9 cellular contexts compared by ENCODE assay signal in the genomic region with DNA sequence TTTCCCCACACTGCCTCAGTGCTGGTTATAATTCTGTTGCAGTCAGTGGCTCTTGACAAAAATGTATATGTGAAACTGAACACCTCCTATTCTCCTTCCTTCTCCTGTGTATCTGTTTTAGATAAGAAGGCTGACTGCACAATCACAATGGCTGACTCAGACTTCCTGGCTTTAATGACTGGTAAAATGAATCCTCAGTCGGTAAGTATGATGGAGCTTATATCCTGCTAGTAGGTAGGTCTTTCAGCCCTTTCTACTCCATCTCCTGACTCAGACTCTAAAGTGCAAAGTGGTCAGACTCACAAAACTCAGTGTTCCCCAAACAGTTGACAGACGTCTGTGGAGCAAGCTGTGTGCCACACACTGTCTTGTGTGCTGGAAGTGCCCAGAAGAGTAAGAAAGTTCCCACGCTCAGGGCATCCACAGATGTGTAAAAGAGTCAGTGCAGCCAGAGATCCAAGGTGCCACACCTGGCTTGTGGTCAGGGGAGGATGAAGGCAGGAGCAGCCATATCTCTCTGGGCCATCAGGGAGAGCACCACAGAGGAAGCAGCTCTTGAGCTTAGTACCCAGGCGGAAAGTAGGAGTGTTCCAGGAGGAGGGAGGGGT. TPM values are rescaled to one million over a fixed set of nuclear protein-coding genes. Genes with fewer than 3 reads are reported as not detected.
DNase-seq lines count a peak whose midpoint lies in the region; ATAC-seq, FAIRE-seq and TF ChIP-seq lines count a peak whose summit lies in the region.
"Had no signal": no experiment of that assay in that cellular context is flagged by ENCODE, and none has a peak within 500 bp of the region (broad histone marks: within the 10 kb centered on the region; RNA-seq: fewer than 3 reads in every experiment).

No MANE protein-coding gene starts in this region.

- H3K27me3 Mint-ChIP-seq in chondrocyte (ENCODE audit: low read depth) = no peaks in the 10 kb centered on the region

- H3K9me3 Mint-ChIP-seq in chondrocyte (ENCODE audit: low read depth) = no peaks in the 10 kb centered on the region

- BruUV-seq in K562 (replicated peaks; lab: Mats Ljungman, UMichigan) = no TSS peak

- H3K4me1 ChIP-seq in K562 (replicated peaks in 1 of 2; ENCODE audit: control insufficient read depth in 2 of 2, insufficient read depth in 2 of 2, low read length in 2 of 2) (peaks cover 10 to 32% of the 10 kb centered on the region in 2 experiments), mucosa of descending colon (ENCODE audit: low read depth) (no peaks in the 10 kb centered on the region), upper lobe of right lung (peaks cover 19% of the 10 kb centered on the region)

- no peaks in the 10 kb centered on the region for H3K9me3 ChIP-seq in K562 (replicated peaks; ENCODE audit: control insufficient read depth, insufficient read depth, low read depth, low read length)
- no peaks in the 10 kb centered on the region for H3K9me3 ChIP-seq in mucosa of descending colon
- no peaks in the 10 kb centered on the region for H3K9me3 ChIP-seq in upper lobe of right lung

- H3K27me3 ChIP-seq in K562 (ENCODE audit: control insufficient read depth in 2 of 2, insufficient read depth in 2 of 2, low read length in 2 of 2) = no peaks in the 10 kb centered on the region
- no peaks in the 10 kb centered on the region for H3K27me3 ChIP-seq in upper lobe of right lung

- peak; percentile 73 for FAIRE-seq in K562 (lab: Jason Lieb, UNC)

- POLR2A ChIA-PET in K562 (lab: Yijun Ruan, JAX) = interaction anchor here (0.6 to 2.2 kb wide), 10 partner anchors 11 to 139 kb away, joined by 3 to 12 read pairs (median 3); no protein-coding TSS in a partner anchor

- TF ChIP-seq RAD21 in K562 (CRISPR knock-in tag; conservative IDR thresholded peaks at IDR 0.05 in 1 of 2, IDR thresholded peaks at IDR 0.05 in 1 of 2) = no peak

- H4K20me1 ChIP-seq in K562 (replicated peaks; ENCODE audit: control insufficient read depth, insufficient read depth, low read length) = no peaks in the 10 kb centered on the region

- H3K36me3 ChIP-seq in K562 (ENCODE audit: control insufficient read depth, insufficient read depth, low read length) = peaks cover 30% of the 10 kb centered on the region; the same call in 2 of the 3 replicates
- no peaks in the 10 kb centered on the region for H3K36me3 ChIP-seq in mucosa of descending colon (ENCODE audit: low read depth)
- peaks cover 39% of the 10 kb centered on the region for H3K36me3 ChIP-seq in upper lobe of right lung

- H3K79me2 ChIP-seq in K562 (ENCODE audit: control insufficient read depth, insufficient read depth, low read length) = no peaks in the 10 kb centered on the region

- H3K4me2 ChIP-seq in K562 (ENCODE audit: insufficient read depth, low read length) = peak overlapping the region; percentile 29

- in situ Hi-C loops in K562 (cut with MboI) = no loop called here

- DNase-seq in ELR (ENCODE audit: low read depth) = peak; percentile 80
- peak; percentile 72 for DNase-seq in NCI-H146 (lab: John Stamatoyannopoulos, UW)
- peak in 2 of 4 experiments; percentile 64 to 74 for DNase-seq in K562 (ENCODE audit: extremely low read depth in 1 of 4, low spot score in 3 of 4)
- no peak for DNase-seq in mucosa of descending colon
- DNase-seq in chondrocyte (ENCODE audit: low spot score) = no peak
- DNase-seq in upper lobe of right lung = no peak
- DNase-seq in SHP77 (lab: John Stamatoyannopoulos, UW) = no peak
- DNase-seq: left cardiac atrium had no signal

- H3K36me3 Mint-ChIP-seq in chondrocyte (ENCODE audit: low read depth) = peaks cover 15% of the 10 kb centered on the region

- ATAC-seq in K562 (peak; percentile 84), mucosa of descending colon (peak; percentile 25), HG03025 (IDR thresholded peaks at IDR 0.05; ENCODE audit: low FRiP score, unreplicated experiment) (no peak), upper lobe of right lung (no peak)

- H3K9ac ChIP-seq in K562 (ENCODE audit: insufficient read depth in 1 of 2, low read depth in 2 of 2, low read length in 2 of 2) = peak overlapping the region in 1 of 2 experiments; percentile 46; a peak in 1 of 4 replicates

- CTCF ChIA-PET in K562 (lab: Yijun Ruan, JAX; ENCODE audit: low intra/inter-chr PET ratio) = no interaction called here

- intact Hi-C loops in K562 (cut with micrococcal nuclease) = no loop called here
- intact Hi-C loops in mucosa of descending colon (cut with DNase I, micrococcal nuclease) = no loop called here
- intact Hi-C loops in upper lobe of right lung (cut with DNase I) = no loop called here

- H3K9me1 ChIP-seq in K562 (ENCODE audit: control insufficient read depth, insufficient read depth, low read length) = peaks cover 3% of the 10 kb centered on the region

- H3K27ac Mint-ChIP-seq in chondrocyte (ENCODE audit: unreplicated experiment) = no peak overlapping the region

- H3K4me3 ChIP-seq in K562 (no peak overlapping the region), mucosa of descending colon (no peak overlapping the region), upper lobe of right lung (no peak overlapping the region)

- peak; percentile 38; the same call in 1 of the 2 replicates for TF ChIP-seq EP300 in K562 (IDR thresholded peaks at IDR 0.05; ENCODE audit: low read length)

- no peak for TF ChIP-seq POLR2A in K562 (conservative IDR thresholded peaks at IDR 0.05)

- peaks cover 41% of the 10 kb centered on the region for H3K4me1 Mint-ChIP-seq in chondrocyte (ENCODE audit: low read depth)

- H3K4me3 Mint-ChIP-seq in chondrocyte (ENCODE audit: unreplicated experiment) = no peak overlapping the region

- WGBS in K562 (ENCODE audit: insufficient coverage, low coverage, missing lambda C conversion rate) = 40% methylated on average over 4 of the region's 4 CpGs

- peak overlapping the region; percentile 11; the same call in 1 of the 2 replicates for H2AFZ ChIP-seq in K562 (ENCODE audit: low read depth, low read length)

- H3K27ac ChIP-seq in K562 (ENCODE audit: extremely low read depth, low read depth, low read length) (peak overlapping the region; percentile 42; the same call in 2 of the 3 replicates), upper lobe of right lung (no peak overlapping the region)

- no peak for TF ChIP-seq CTCF in K562 (IDR thresholded peaks at IDR 0.05 in 2 of 3, conservative IDR thresholded peaks at IDR 0.05 in 1 of 3; ENCODE audit: insufficient read depth in 2 of 3, low read depth in 1 of 3, low read length in 3 of 3)
- TF ChIP-seq CTCF in mucosa of descending colon (IDR thresholded peaks at IDR 0.05) = no peak
- no peak for TF ChIP-seq CTCF in chondrocyte (IDR thresholded peaks at IDR 0.05)
- no peak for TF ChIP-seq CTCF in upper lobe of right lung (IDR thresholded peaks at IDR 0.05)

TF ChIP-seq in K562, 482 proteins besides CTCF, POLR2A, EP300 and RAD21 (continues in another document):
- TF ChIP-seq EGR1 (conservative IDR thresholded peaks at IDR 0.05) (no peak), MAFG (tag; conservative IDR thresholded peaks at IDR 0.05) (peak; percentile 75), GTF2F1 (IDR thresholded peaks at IDR 0.05; ENCODE audit: low read depth, low read length) (no peak), IRF2 (CRISPR knock-in tag; IDR thresholded peaks at IDR 0.05) (no peak), HNRNPH1 (optimal IDR thresholded peaks at IDR 0.05; ENCODE audit: low read depth, low read length) (no peak), CREM (IDR thresholded peaks at IDR 0.05; ENCODE audit: low read depth) (peak; percentile 47; the same call in 1 of the 2 replicates), ZNF24 (IDR thresholded peaks at IDR 0.05) (no peak), ETV1 (tag; conservative IDR thresholded peaks at IDR 0.05; ENCODE audit: low read depth) (peak; percentile 39; the same call in 1 of the 2 replicates), CCNT2 (IDR thresholded peaks at IDR 0.05; ENCODE audit: borderline replicate concordance, extremely low read depth, insufficient read length, low read depth, low read length) (peak; percentile 23), MAZ (CRISPR knock-in tag; conservative IDR thresholded peaks at IDR 0.05 in 1 of 2, IDR thresholded peaks at IDR 0.05 in 1 of 2) (no peak), ZNF707 (CRISPR knock-in tag; conservative IDR thresholded peaks at IDR 0.05) (no peak), LEF1 (IDR thresholded peaks at IDR 0.05) (0 out of 2 replicates have a peak, but pooled peaks have one; percentile 23), KLF16 (IDR thresholded peaks at IDR 0.05) (no peak)
- TF ChIP-seq, protein P1, sequence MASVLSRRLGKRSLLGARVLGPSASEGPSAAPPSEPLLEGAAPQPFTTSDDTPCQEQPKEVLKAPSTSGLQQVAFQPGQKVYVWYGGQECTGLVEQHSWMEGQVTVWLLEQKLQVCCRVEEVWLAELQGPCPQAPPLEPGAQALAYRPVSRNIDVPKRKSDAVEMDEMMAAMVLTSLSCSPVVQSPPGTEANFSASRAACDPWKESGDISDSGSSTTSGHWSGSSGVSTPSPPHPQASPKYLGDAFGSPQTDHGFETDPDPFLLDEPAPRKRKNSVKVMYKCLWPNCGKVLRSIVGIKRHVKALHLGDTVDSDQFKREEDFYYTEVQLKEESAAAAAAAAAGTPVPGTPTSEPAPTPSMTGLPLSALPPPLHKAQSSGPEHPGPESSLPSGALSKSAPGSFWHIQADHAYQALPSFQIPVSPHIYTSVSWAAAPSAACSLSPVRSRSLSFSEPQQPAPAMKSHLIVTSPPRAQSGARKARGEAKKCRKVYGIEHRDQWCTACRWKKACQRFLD (CRISPR knock-in tag; IDR thresholded peaks at IDR 0.05) = no peak

RNA-seq across cellular contexts. Expression of a gene that starts 14.2 kb away (rescaled TPM):
- total RNA-seq in K562 (2011; cell fraction: chromatin; rRNA removed; ENCODE audit: low replicate concordance) = not detected in 2 replicates
- total RNA-seq in K562 (2011; cell fraction: nucleolus; rRNA removed) = not detected in 2 replicates
- total RNA-seq in K562 (2011; cell fraction: nucleoplasm; rRNA removed) = not detected in 2 replicates
- not detected in 2 replicates for total RNA-seq in K562 (2014; rRNA removed)
- total RNA-seq in K562 (2014; rRNA removed; fragmentation: Illumina TruSeq; extraction: Trizol) = not detected in 2 replicates
- total RNA-seq in K562 (2015; rRNA removed; fragmentation: Illumina TruSeq; extraction: Trizol) = not detected in 2 replicates
- 0.09 TPM in 1 of 2 replicates, not detected in the other for total RNA-seq in K562 (2021)
- not detected in 2 replicates for polyA plus RNA-seq in K562 (2011; rRNA removed)
- polyA plus RNA-seq in K562 (2011; cell fraction: cytosol; rRNA removed) = not detected in 2 replicates
- polyA plus RNA-seq in K562 (2011; cell fraction: nucleus; rRNA removed) = not detected in 2 replicates
- polyA plus RNA-seq in K562 (2012) = not detected in 2 replicates
- not detected in 2 replicates for polyA plus RNA-seq in K562 (2014; fragmentation: Illumina TruSeq; extraction: Trizol)
- polyA plus RNA-seq in K562 (2014; fragmentation: Nextera tagmentation; extraction: Ambion mirVana) = not detected
- polyA plus RNA-seq in K562 (2014; rRNA removed) = not detected in 2 replicates
- not detected in 2 replicates for polyA minus RNA-seq in K562 (2011; rRNA and poly(A)+ RNA removed)
- polyA minus RNA-seq in K562 (2011; cell fraction: cytosol; rRNA and poly(A)+ RNA removed) = not detected in 2 replicates
- polyA minus RNA-seq in K562 (2011; cell fraction: nucleus; rRNA and poly(A)+ RNA removed) = not detected in 2 replicates
- total RNA-seq in mucosa of descending colon = 10 to 100 TPM in 2 of 3 donors, 1 to 10 TPM in 1; 5.8 to 69.2 (median 18.1) TPM
- total RNA-seq in chondrocyte = 4.1 to 9.3 TPM (median 9.2 TPM) in 3 replicates
- 56.5 TPM for total RNA-seq in upper lobe of right lung

Comparison
In these comparisons a context has a peak if more than half of its experiments do, and no peak if none do; other contexts are left out.
1. DNase-seq: peak in ELR (single experiment) and NCI-H146 (single experiment); none in mucosa of descending colon (0 of 3), chondrocyte (single experiment), upper lobe of right lung (single experiment) and SHP77 (0 of 2).
2. ATAC-seq: peak in K562 (single experiment) and mucosa of descending colon (single experiment); none in HG03025 (single experiment) and upper lobe of right lung (single experiment).